In genomic region chr10:124566981-124567835, GRCh38 we compare ENCODE assay signal across 25 cellular contexts.
DNase-seq lines count a peak whose midpoint lies in the region; ATAC-seq and TF ChIP-seq lines count a peak whose summit lies in the region.
"Had no signal": no experiment of that assay in that cellular context is flagged by ENCODE, and none has a peak within 500 bp of the region (broad histone marks: within the 10 kb centered on the region; RNA-seq: fewer than 3 reads in every experiment).

No MANE protein-coding gene starts in this region.

- no peak overlapping the region for H3K27ac Mint-ChIP-seq in glutamatergic neuron (ENCODE audit: unreplicated experiment)
- peak overlapping the region in 1 of 9 donors; percentile 67 for H3K27ac Mint-ChIP-seq in naive thymus-derived CD4-positive, alpha-beta T cell
- H3K27ac Mint-ChIP-seq: activated CD4-positive, alpha-beta T cell treated with anti-CD3 and anti-CD28 coated beads for 36 hours; activated naive CD4-positive, alpha-beta T cell treated with anti-CD3 and anti-CD28 coated beads for 36 hours; activated T-cell treated with anti-CD3 and anti-CD28 coated beads, Interleukin-2, amount 50 U/mL, for 72 hours had no signal

- CTCF ChIA-PET in naive thymus-derived CD4-positive, alpha-beta T cell (lab: Charles Lee), result no interaction called here

- intact Hi-C loops in naive thymus-derived CD4-positive, alpha-beta T cell (cut with micrococcal nuclease), result no loop called here
- intact Hi-C loops in Right ventricle myocardium superior (cut with DNase I), result no loop called here

- peak; percentile 18 for ATAC-seq in naive thymus-derived CD4-positive, alpha-beta T cell
- no peak for ATAC-seq in HG02610 (IDR thresholded peaks at IDR 0.05; ENCODE audit: unreplicated experiment)
- no peak for ATAC-seq in GM18907 (IDR thresholded peaks at IDR 0.05; ENCODE audit: unreplicated experiment)
- ATAC-seq in Right ventricle myocardium superior (ENCODE audit: poor library complexity), result no peak
- ATAC-seq: activated CD4-positive, alpha-beta T cell treated with anti-CD3 and anti-CD28 coated beads for 36 hours; activated T-cell treated with anti-CD3 and anti-CD28 coated beads, Interleukin-2, amount 50 U/mL, for 72 hours; HCT116; pancreas had no signal

- no peaks in the 10 kb centered on the region for H3K9me3 ChIP-seq in naive thymus-derived CD4-positive, alpha-beta T cell (ENCODE audit: control insufficient read depth in 2 of 3, low read length in 3 of 3)
- no peaks in the 10 kb centered on the region for H3K9me3 ChIP-seq in skeletal muscle tissue (ENCODE audit: control insufficient read depth in 3 of 3, low read length in 3 of 3)
- H3K9me3 ChIP-seq: esophagus muscularis mucosa, pancreas, right lobe of liver, SJSA1, upper lobe of left lung had no signal

- H3K27me3 ChIP-seq in H7 (ENCODE audit: control insufficient read depth, insufficient read depth, low read length) (no peaks in the 10 kb centered on the region), skeletal muscle tissue (ENCODE audit: control insufficient read depth in 3 of 3, insufficient read depth in 3 of 3, low read length in 3 of 3) (no peaks in the 10 kb centered on the region)
- no peaks in the 10 kb centered on the region for H3K27me3 ChIP-seq in naive thymus-derived CD4-positive, alpha-beta T cell (ENCODE audit: control insufficient read depth in 2 of 2, insufficient read depth in 2 of 2, low read length in 2 of 2)
- H3K27me3 ChIP-seq: esophagus muscularis mucosa, pancreas, right lobe of liver, upper lobe of left lung had no signal

- H3K4me3 ChIP-seq in H7 (ENCODE audit: insufficient read depth, low read depth, low read length), result no peak overlapping the region
- H3K4me3 ChIP-seq in naive thymus-derived CD4-positive, alpha-beta T cell (ENCODE audit: low read length), result no peak overlapping the region
- no peak overlapping the region for H3K4me3 ChIP-seq in skeletal muscle tissue (ENCODE audit: low read length in 3 of 3)
- H3K4me3 ChIP-seq: esophagus muscularis mucosa, pancreas, right lobe of liver, SJSA1, upper lobe of left lung had no signal

- H3K27me3 Mint-ChIP-seq in glutamatergic neuron (ENCODE audit: unreplicated experiment), result peaks cover 4% of the 10 kb centered on the region
- H3K27me3 Mint-ChIP-seq in naive thymus-derived CD4-positive, alpha-beta T cell, result peaks cover 0 to 2% (median 0%) of the 10 kb centered on the region in 5 donors
- H3K27me3 Mint-ChIP-seq: activated CD4-positive, alpha-beta T cell treated with anti-CD3 and anti-CD28 coated beads for 36 hours had no signal

- peaks cover 14% of the 10 kb centered on the region for H3K4me1 Mint-ChIP-seq in glutamatergic neuron (ENCODE audit: low read depth, unreplicated experiment)
- H3K4me1 Mint-ChIP-seq in naive thymus-derived CD4-positive, alpha-beta T cell, result no peaks in the 10 kb centered on the region
- H3K4me1 Mint-ChIP-seq: activated CD4-positive, alpha-beta T cell treated with anti-CD3 and anti-CD28 coated beads for 36 hours had no signal

- no peaks in the 10 kb centered on the region for H3K36me3 ChIP-seq in H7 (replicated peaks; ENCODE audit: control insufficient read depth, insufficient read depth, low read length)
- no peaks in the 10 kb centered on the region for H3K36me3 ChIP-seq in naive thymus-derived CD4-positive, alpha-beta T cell (ENCODE audit: control insufficient read depth in 2 of 3, insufficient read depth in 3 of 3, low read length in 3 of 3)
- no peaks in the 10 kb centered on the region for H3K36me3 ChIP-seq in skeletal muscle tissue (ENCODE audit: control insufficient read depth in 3 of 3, insufficient read depth in 3 of 3, low read length in 3 of 3)
- H3K36me3 ChIP-seq: esophagus muscularis mucosa, pancreas, right lobe of liver, SJSA1, upper lobe of left lung had no signal

- TF ChIP-seq CTCF in glutamatergic neuron (IDR thresholded peaks at IDR 0.05; ENCODE audit: partially characterized antibody, unreplicated experiment), result no peak

- H3K27ac ChIP-seq in naive thymus-derived CD4-positive, alpha-beta T cell (ENCODE audit: low read depth, low read length), result no peak overlapping the region
- peak overlapping the region; percentile 67 for H3K27ac ChIP-seq in skeletal muscle tissue (ENCODE audit: low read depth, low read length)
- H3K27ac ChIP-seq: esophagus muscularis mucosa, pancreas, right lobe of liver, SJSA1, upper lobe of left lung had no signal

- POLR2A ChIA-PET in naive thymus-derived CD4-positive, alpha-beta T cell (lab: Charles Lee), result no interaction called here

- H3K4me1 ChIP-seq in naive thymus-derived CD4-positive, alpha-beta T cell (ENCODE audit: control insufficient read depth in 2 of 2, insufficient read depth in 2 of 2, low read length in 2 of 2), result no peaks in the 10 kb centered on the region
- H3K4me1 ChIP-seq in skeletal muscle tissue (ENCODE audit: control insufficient read depth in 3 of 3, insufficient read depth in 3 of 3, low read length in 3 of 3), result peaks cover 15 to 26% (median 19%) of the 10 kb centered on the region in 3 donors
- H3K4me1 ChIP-seq: right lobe of liver, SJSA1 had no signal

- peaks cover 11% of the 10 kb centered on the region for H3K9me3 Mint-ChIP-seq in glutamatergic neuron (ENCODE audit: unreplicated experiment)
- peaks cover 0 to 2% (median 0%) of the 10 kb centered on the region in 11 donors for H3K9me3 Mint-ChIP-seq in naive thymus-derived CD4-positive, alpha-beta T cell
- H3K9me3 Mint-ChIP-seq: activated naive CD4-positive, alpha-beta T cell treated with anti-CD3 and anti-CD28 coated beads for 36 hours; activated T-cell treated with anti-CD3 and anti-CD28 coated beads, Interleukin-2, amount 50 U/mL, for 72 hours had no signal

- no peak overlapping the region for H3K4me3 Mint-ChIP-seq in glutamatergic neuron (ENCODE audit: unreplicated experiment)
- H3K4me3 Mint-ChIP-seq in naive thymus-derived CD4-positive, alpha-beta T cell, result no peak overlapping the region
- H3K4me3 Mint-ChIP-seq: activated CD4-positive, alpha-beta T cell treated with anti-CD3 and anti-CD28 coated beads for 36 hours; activated naive CD4-positive, alpha-beta T cell treated with anti-CD3 and anti-CD28 coated beads for 36 hours; activated T-cell treated with anti-CD3 and anti-CD28 coated beads, Interleukin-2, amount 50 U/mL, for 72 hours had no signal

- H3K9ac ChIP-seq in skeletal muscle tissue (ENCODE audit: low read depth in 1 of 3, low read length in 3 of 3), result no peak overlapping the region

- peak; percentile 49 for DNase-seq in H7
- peak; percentile 13 for DNase-seq in glutamatergic neuron
- DNase-seq in naive thymus-derived CD4-positive, alpha-beta T cell, result no peak
- no peak for DNase-seq in activated T-cell treated with anti-CD3 and anti-CD28 coated beads, Interleukin-2, amount 50 U/mL, for 1 hour
- no peak for DNase-seq in Right ventricle myocardium superior
- DNase-seq: activated CD4-positive, alpha-beta T cell treated with anti-CD3 and anti-CD28 coated beads for 36 hours; activated naive CD4-positive, alpha-beta T cell treated with anti-CD3 and anti-CD28 coated beads for 36 hours; activated T-cell treated with anti-CD3 and anti-CD28 coated beads, Interleukin-2, amount 50 U/mL, for 72 hours; amniotic stem cell; DND-41; effector CD8-positive, alpha-beta T cell; Kasumi-1; MV-4-11; NCI-H146; pancreas; stimulated activated CD8-positive, alpha-beta memory T cell treated with anti-CD3 and anti-CD28 coated beads, Interleukin-4, amount 100 ng/mL, for 48 hours; T-helper 1 cell; upper lobe of left lung had no signal

- H3K36me3 Mint-ChIP-seq in glutamatergic neuron (ENCODE audit: unreplicated experiment), result peaks cover 5% of the 10 kb centered on the region
- H3K36me3 Mint-ChIP-seq in naive thymus-derived CD4-positive, alpha-beta T cell, result peaks cover 0 to 10% (median 7%) of the 10 kb centered on the region in 5 donors

Comparison
In these comparisons a context has a peak if more than half of its experiments do, and no peak if none do; other contexts are left out.
1. DNase-seq: peak in H7 (single experiment) and glutamatergic neuron (single experiment); none in naive thymus-derived CD4-positive, alpha-beta T cell (0 of 9), activated T-cell treated with anti-CD3 and anti-CD28 coated beads, Interleukin-2, amount 50 U/mL, for 1 hour (single experiment) and Right ventricle myocardium superior (single experiment).